16 cellular contexts compared by ENCODE assay signal in the genomic region with DNA sequence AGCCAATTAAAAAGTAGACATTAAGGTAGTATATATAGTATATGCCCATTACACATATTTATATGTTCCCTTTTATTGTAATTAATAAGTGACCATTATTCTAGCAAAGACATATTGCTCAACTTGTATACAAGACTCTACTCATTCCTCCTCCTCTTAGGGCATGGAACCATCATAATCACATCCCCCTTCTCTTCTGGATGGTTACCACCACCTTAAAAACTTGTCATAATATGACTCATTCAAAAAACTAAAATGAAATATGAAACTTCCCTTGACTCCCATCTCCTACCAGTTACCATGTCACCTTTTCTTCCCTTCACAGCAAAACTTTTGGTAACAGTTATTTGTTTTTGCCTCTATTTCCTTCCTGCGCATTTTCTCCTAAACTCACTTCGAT.
A peak's percentile ranks its signal among the peaks of the same experiment; 100 is the strongest.
DNase-seq lines count a peak whose midpoint lies in the region; ATAC-seq and TF ChIP-seq lines count a peak whose summit lies in the region.
"Had no signal": no experiment of that assay in that cellular context is flagged by ENCODE, and none has a peak within 500 bp of the region (broad histone marks: within the 10 kb centered on the region; RNA-seq: fewer than 3 reads in every experiment).

No MANE protein-coding gene starts in this region.

- H3K9ac ChIP-seq in mammary epithelial cell (ENCODE audit: insufficient read depth, low read length): no peak overlapping the region
- no peak overlapping the region for H3K9ac ChIP-seq in Karpas-422 (ENCODE audit: low read length)
- H3K9ac ChIP-seq in endodermal cell (ENCODE audit: extremely low read depth, low read length, poor library complexity, severe bottlenecking): no peak overlapping the region
- H3K9ac ChIP-seq: BLaER1 treated with 17β-estradiol and CSF1 and Interleukin-3, amounts not matched to agents 10 nM and 100 nM; GM23248 had no signal

- ATAC-seq in GM18868 (IDR thresholded peaks at IDR 0.05; ENCODE audit: unreplicated experiment): no peak
- ATAC-seq: CD8-positive, alpha-beta T cell; GM12878 had no signal

- intact Hi-C loops in MCF 10A (cut with micrococcal nuclease) (no loop called here), mammary epithelial cell (cut with micrococcal nuclease) (no loop called here)

- H3K4me1 Mint-ChIP-seq in MCF 10A (ENCODE audit: insufficient read depth, unreplicated experiment): peaks cover 9% of the 10 kb centered on the region
- peaks cover 25% of the 10 kb centered on the region for H3K4me1 Mint-ChIP-seq in endothelial cell (ENCODE audit: unreplicated experiment)
- peaks cover 18% of the 10 kb centered on the region for H3K4me1 Mint-ChIP-seq in endodermal cell
- H3K4me1 Mint-ChIP-seq: B cell had no signal

- H3K4me3 ChIP-seq in mammary epithelial cell (replicated peaks in 1 of 3; ENCODE audit: insufficient read depth in 1 of 3, low read depth in 2 of 3, low read length in 3 of 3): no peak overlapping the region
- H3K4me3 ChIP-seq in Karpas-422 (ENCODE audit: low read length): no peak overlapping the region
- no peak overlapping the region for H3K4me3 ChIP-seq in endodermal cell (ENCODE audit: low read length)
- H3K4me3 ChIP-seq: BLaER1 treated with 17β-estradiol and CSF1 and Interleukin-3, amounts not matched to agents 10 nM and 100 nM; GM12878; GM23248 had no signal

- H3K4me2 ChIP-seq in mammary epithelial cell (ENCODE audit: insufficient read depth, low read depth, low read length): no peak overlapping the region
- H3K4me2 ChIP-seq in Karpas-422 (ENCODE audit: low read depth, low read length, poor library complexity, severe bottlenecking): no peak overlapping the region
- H3K4me2 ChIP-seq: BLaER1 treated with 17β-estradiol and CSF1 and Interleukin-3, amounts not matched to agents 10 nM and 100 nM had no signal

- H3K36me3 Mint-ChIP-seq in MCF 10A (ENCODE audit: insufficient read depth, unreplicated experiment) (no peaks in the 10 kb centered on the region), endothelial cell (ENCODE audit: low read depth, unreplicated experiment) (no peaks in the 10 kb centered on the region), endodermal cell (ENCODE audit: low read depth) (no peaks in the 10 kb centered on the region)
- H3K36me3 Mint-ChIP-seq: CD8-positive, alpha-beta T cell had no signal

- H3K9me3 Mint-ChIP-seq in MCF 10A (ENCODE audit: unreplicated experiment): peaks cover 9% of the 10 kb centered on the region
- H3K9me3 Mint-ChIP-seq in endothelial cell (ENCODE audit: unreplicated experiment): no peaks in the 10 kb centered on the region
- H3K9me3 Mint-ChIP-seq in endodermal cell: no peaks in the 10 kb centered on the region
- H3K9me3 Mint-ChIP-seq: CD8-positive, alpha-beta T cell had no signal

- no peaks in the 10 kb centered on the region for H3K9me2 ChIP-seq in Karpas-422 (replicated peaks; ENCODE audit: insufficient read depth, low read length)

- H2AFZ ChIP-seq in mammary epithelial cell (ENCODE audit: low read depth, low read length) (no peak overlapping the region), Karpas-422 (ENCODE audit: low read length) (no peak overlapping the region)
- H2AFZ ChIP-seq: GM23248 had no signal

- POLR2A ChIA-PET in MCF 10A (lab: Yijun Ruan, JAX): interaction anchor here (0.7 kb wide), 1 partner anchor 84 kb away, joined by 4 read pairs; no protein-coding TSS in a partner anchor

- no peaks in the 10 kb centered on the region for H3K79me2 ChIP-seq in mammary epithelial cell (ENCODE audit: insufficient read depth, low read length)
- no peaks in the 10 kb centered on the region for H3K79me2 ChIP-seq in Karpas-422 (ENCODE audit: low read length)

- H3K36me3 ChIP-seq in mammary epithelial cell (ENCODE audit: insufficient read depth, low read length) (no peaks in the 10 kb centered on the region), Karpas-422 (ENCODE audit: insufficient read depth, low read length) (no peaks in the 10 kb centered on the region), endodermal cell (ENCODE audit: control insufficient read depth, insufficient read depth, low read length) (no peaks in the 10 kb centered on the region)
- H3K36me3 ChIP-seq: BLaER1 treated with 17β-estradiol and CSF1 and Interleukin-3, amounts not matched to agents 10 nM and 100 nM had no signal

- H3K9me3 ChIP-seq in mammary epithelial cell (replicated peaks; ENCODE audit: insufficient read depth, low read length): no peaks in the 10 kb centered on the region
- H3K9me3 ChIP-seq in Karpas-422 (ENCODE audit: low read length): no peaks in the 10 kb centered on the region
- no peaks in the 10 kb centered on the region for H3K9me3 ChIP-seq in endodermal cell (ENCODE audit: control insufficient read depth, low read length)
- H3K9me3 ChIP-seq: BLaER1 treated with 17β-estradiol and CSF1 and Interleukin-3, amounts not matched to agents 10 nM and 100 nM had no signal

- CTCF ChIA-PET in MCF 10A (lab: Yijun Ruan, JAX): no interaction called here
- CTCF ChIA-PET in mammary epithelial cell (lab: Charles Lee; ENCODE audit: low non-redundant PET): no interaction called here

- H3K27ac ChIP-seq in mammary epithelial cell (ENCODE audit: insufficient read depth, low read depth, low read length) (no peak overlapping the region), Karpas-422 (ENCODE audit: low read length) (no peak overlapping the region), endodermal cell (ENCODE audit: low read depth, low read length) (no peak overlapping the region)
- H3K27ac ChIP-seq: BLaER1 treated with 17β-estradiol and CSF1 and Interleukin-3, amounts not matched to agents 10 nM and 100 nM; GM23248 had no signal

- H3K4me1 ChIP-seq in mammary epithelial cell (ENCODE audit: insufficient read depth, low read length): no peaks in the 10 kb centered on the region
- H3K4me1 ChIP-seq in Karpas-422 (ENCODE audit: low read length): no peaks in the 10 kb centered on the region
- no peaks in the 10 kb centered on the region for H3K4me1 ChIP-seq in endodermal cell (ENCODE audit: control insufficient read depth, insufficient read depth, low read length)

- peak; percentile 25 for DNase-seq in MCF 10A (ENCODE audit: unreplicated experiment)
- no peak for DNase-seq in mammary epithelial cell
- peak; percentile 5 for DNase-seq in Karpas-422
- no peak for DNase-seq in endothelial cell (ENCODE audit: low spot score)
- DNase-seq in endodermal cell: no peak
- DNase-seq: Calu3; CD8-positive, alpha-beta T cell; DMS53; DND-41; EL; GM23248; HCEC 1CT had no signal

- dilution Hi-C loops in mammary epithelial cell (cut with HindIII; ENCODE audit: low sequenced_read_pairs): no loop called here

- BruUV-seq in MCF 10A (replicated peaks; lab: Mats Ljungman, UMichigan) (no TSS peak), mammary epithelial cell (replicated peaks; lab: Mats Ljungman, UMichigan) (no TSS peak)

- WGBS in mammary epithelial cell (ENCODE audit: low coverage, missing lambda C conversion rate): 88% methylated on average over 2 of the region's 2 CpGs
- WGBS in endodermal cell (ENCODE audit: insufficient coverage in 1 of 2, insufficient read length in 1 of 2), 2 experiments: 94 to 98% methylated on average over 2 of the region's 2 CpGs

- H3K27ac Mint-ChIP-seq in MCF 10A (ENCODE audit: low read depth, unreplicated experiment) (no peak overlapping the region), endothelial cell (ENCODE audit: unreplicated experiment) (peak overlapping the region; percentile 79), endodermal cell (no peak overlapping the region)
- H3K27ac Mint-ChIP-seq: B cell; CD8-positive, alpha-beta T cell had no signal

- no peaks in the 10 kb centered on the region for H3K27me3 ChIP-seq in mammary epithelial cell (ENCODE audit: insufficient read depth, low read length)
- no peaks in the 10 kb centered on the region for H3K27me3 ChIP-seq in Karpas-422 (ENCODE audit: low read length)
- no peaks in the 10 kb centered on the region for H3K27me3 ChIP-seq in endodermal cell (ENCODE audit: control insufficient read depth, insufficient read depth, low read length, poor library complexity, severe bottlenecking)
- H3K27me3 ChIP-seq: BLaER1 treated with 17β-estradiol and CSF1 and Interleukin-3, amounts not matched to agents 10 nM and 100 nM had no signal

- no peak for TF ChIP-seq CTCF in MCF 10A (IDR thresholded peaks at IDR 0.05; ENCODE audit: unreplicated experiment)
- TF ChIP-seq CTCF in mammary epithelial cell (conservative IDR thresholded peaks at IDR 0.05 in 1 of 2, IDR thresholded peaks at IDR 0.05 in 1 of 2; ENCODE audit: extremely low read depth in 1 of 2, insufficient read depth in 1 of 2, low read depth in 1 of 2, low read length in 2 of 2): no peak
- TF ChIP-seq CTCF in endothelial cell (IDR thresholded peaks at IDR 0.05; ENCODE audit: unreplicated experiment): no peak
- TF ChIP-seq CTCF in endodermal cell (conservative IDR thresholded peaks at IDR 0.05): no peak

- H3K27me3 Mint-ChIP-seq in MCF 10A (ENCODE audit: insufficient read depth, unreplicated experiment): no peaks in the 10 kb centered on the region
- peaks cover 4% of the 10 kb centered on the region for H3K27me3 Mint-ChIP-seq in endothelial cell (ENCODE audit: unreplicated experiment)
- peaks cover 2% of the 10 kb centered on the region for H3K27me3 Mint-ChIP-seq in endodermal cell (ENCODE audit: insufficient read depth)
- H3K27me3 Mint-ChIP-seq: B cell had no signal

- in situ Hi-C loops in mammary epithelial cell (cut with MboI; ENCODE audit: low sequenced_read_pairs in 2 of 2): loop anchor here in 1 of 2 donors (25.0 kb wide), 1 partner anchor 109 kb away; no protein-coding TSS in a partner anchor

- no peak overlapping the region for H3K4me3 Mint-ChIP-seq in MCF 10A (ENCODE audit: unreplicated experiment)
- no peak overlapping the region for H3K4me3 Mint-ChIP-seq in endothelial cell (ENCODE audit: unreplicated experiment)
- no peak overlapping the region for H3K4me3 Mint-ChIP-seq in endodermal cell
- H3K4me3 Mint-ChIP-seq: B cell; CD8-positive, alpha-beta T cell had no signal

- no peaks in the 10 kb centered on the region for H4K20me1 ChIP-seq in mammary epithelial cell (ENCODE audit: insufficient read depth, low read length)
- no peaks in the 10 kb centered on the region for H4K20me1 ChIP-seq in Karpas-422 (ENCODE audit: insufficient read depth, low read depth, low read length)
- H4K20me1 ChIP-seq: BLaER1 treated with 17β-estradiol and CSF1 and Interleukin-3, amounts not matched to agents 10 nM and 100 nM had no signal

Comparison
In these comparisons a context has a peak if more than half of its experiments do, and no peak if none do; other contexts are left out.
1. DNase-seq: peak in MCF 10A (single experiment) and Karpas-422 (single experiment); none in mammary epithelial cell (single experiment), endothelial cell (single experiment) and endodermal cell (single experiment).